8 cellular contexts compared by ENCODE assay signal in genomic region chr6:158818008-158818579, GRCh38. TPM values are rescaled to one million over a fixed set of nuclear protein-coding genes. Genes with fewer than 3 reads are reported as not detected.
DNase-seq lines count a peak whose midpoint lies in the region; ATAC-seq and TF ChIP-seq lines count a peak whose summit lies in the region.

No MANE protein-coding gene starts in this region.

- peak overlapping the region; percentile 64 to 97 (median 91) for H3K27ac ChIP-seq in adrenal gland

- H3K36me3 ChIP-seq in adrenal gland (replicated peaks in 1 of 2) = no peaks in the 10 kb centered on the region

- no peaks in the 10 kb centered on the region for H3K9me3 Mint-ChIP-seq in T-helper 1 cell treated with Interleukin-12 subunit alpha and Interleukin-12 subunit beta and Interleukin-4 antibody, amounts not matched to agents 30 μg/mL and 1 μg/mL, for 36 hours

- WGBS in adrenal gland, 4 donors = 0 to 1% (median 1%) methylated on average over 6 to 53 of the region's 53 CpGs

- peak; percentile 46 for DNase-seq in DMS79 (lab: John Stamatoyannopoulos, UW)
- DNase-seq in LoVo (ENCODE audit: low spot score) = peak; percentile 85
- peak; percentile 80 to 89 (median 86) for DNase-seq in adrenal gland
- DNase-seq in left ventricle myocardium superior = peak; percentile 91
- no peak for DNase-seq in retinal pigment epithelial cell (ENCODE audit: low read depth)

- H3K27ac Mint-ChIP-seq in T-helper 1 cell treated with Interleukin-12 subunit alpha and Interleukin-12 subunit beta and Interleukin-4 antibody, amounts not matched to agents 30 μg/mL and 1 μg/mL, for 36 hours = peak overlapping the region; percentile 97

- H3K4me3 ChIP-seq in adrenal gland (peak overlapping the region; percentile 2 to 83 (median 66)), retinal pigment epithelial cell (ENCODE audit: low read length) (peak overlapping the region; percentile 99)

- H3K4me3 Mint-ChIP-seq in T-helper 1 cell treated with Interleukin-12 subunit alpha and Interleukin-12 subunit beta and Interleukin-4 antibody, amounts not matched to agents 30 μg/mL and 1 μg/mL, for 36 hours = peak overlapping the region; percentile 98

- H3K4me1 Mint-ChIP-seq in T-helper 1 cell treated with Interleukin-12 subunit alpha and Interleukin-12 subunit beta and Interleukin-4 antibody, amounts not matched to agents 30 μg/mL and 1 μg/mL, for 36 hours (ENCODE audit: low read depth) = peaks cover 48% of the 10 kb centered on the region

- H3K27me3 Mint-ChIP-seq in T-helper 1 cell treated with Interleukin-12 subunit alpha and Interleukin-12 subunit beta and Interleukin-4 antibody, amounts not matched to agents 30 μg/mL and 1 μg/mL, for 36 hours (ENCODE audit: low read depth) = no peaks in the 10 kb centered on the region

- TF ChIP-seq CTCF in adrenal gland (IDR thresholded peaks at IDR 0.05) (no peak), retinal pigment epithelial cell (conservative IDR thresholded peaks at IDR 0.05; ENCODE audit: low read depth, low read length) (no peak)

- peaks cover 41% of the 10 kb centered on the region for H3K36me3 Mint-ChIP-seq in T-helper 1 cell treated with Interleukin-12 subunit alpha and Interleukin-12 subunit beta and Interleukin-4 antibody, amounts not matched to agents 30 μg/mL and 1 μg/mL, for 36 hours (ENCODE audit: low read depth)

- peak; percentile 35 for ATAC-seq in GM21619 (IDR thresholded peaks at IDR 0.05; ENCODE audit: unreplicated experiment)
- ATAC-seq in left ventricle myocardium superior = peak; percentile 87
- no peak for ATAC-seq in HG03469 (IDR thresholded peaks at IDR 0.05; ENCODE audit: unreplicated experiment)

- intact Hi-C loops in adrenal gland (cut with DNase I) (loop anchor here in 1 of 2 donors (10.0 kb wide), 1 partner anchor 157 kb away; no protein-coding TSS in a partner anchor), left ventricle myocardium superior (cut with micrococcal nuclease) (no loop called here)

- no peaks in the 10 kb centered on the region for H3K9me3 ChIP-seq in adrenal gland (replicated peaks in 1 of 3)

- peak; percentile 91 to 98 for TF ChIP-seq POLR2A in adrenal gland (IDR thresholded peaks at IDR 0.05)

- no peaks in the 10 kb centered on the region for H3K27me3 ChIP-seq in adrenal gland

- peaks cover 26 to 37% of the 10 kb centered on the region in 2 donors for H3K4me1 ChIP-seq in adrenal gland (replicated peaks in 1 of 2)

RNA-seq across cellular contexts. Expression of gene EZR, which starts 1.1 kb away (rescaled TPM):
- 100 to 1,000 TPM; 215 to 476 (median 409) TPM for total RNA-seq in adrenal gland
- 100 to 1,000 TPM in 2 of 3 donors, 10 to 100 TPM in 1; 80.3 to 355 (median 132) TPM for polyA plus RNA-seq in adrenal gland
- total RNA-seq in left ventricle myocardium superior = 195 TPM
